In the genomic region with DNA sequence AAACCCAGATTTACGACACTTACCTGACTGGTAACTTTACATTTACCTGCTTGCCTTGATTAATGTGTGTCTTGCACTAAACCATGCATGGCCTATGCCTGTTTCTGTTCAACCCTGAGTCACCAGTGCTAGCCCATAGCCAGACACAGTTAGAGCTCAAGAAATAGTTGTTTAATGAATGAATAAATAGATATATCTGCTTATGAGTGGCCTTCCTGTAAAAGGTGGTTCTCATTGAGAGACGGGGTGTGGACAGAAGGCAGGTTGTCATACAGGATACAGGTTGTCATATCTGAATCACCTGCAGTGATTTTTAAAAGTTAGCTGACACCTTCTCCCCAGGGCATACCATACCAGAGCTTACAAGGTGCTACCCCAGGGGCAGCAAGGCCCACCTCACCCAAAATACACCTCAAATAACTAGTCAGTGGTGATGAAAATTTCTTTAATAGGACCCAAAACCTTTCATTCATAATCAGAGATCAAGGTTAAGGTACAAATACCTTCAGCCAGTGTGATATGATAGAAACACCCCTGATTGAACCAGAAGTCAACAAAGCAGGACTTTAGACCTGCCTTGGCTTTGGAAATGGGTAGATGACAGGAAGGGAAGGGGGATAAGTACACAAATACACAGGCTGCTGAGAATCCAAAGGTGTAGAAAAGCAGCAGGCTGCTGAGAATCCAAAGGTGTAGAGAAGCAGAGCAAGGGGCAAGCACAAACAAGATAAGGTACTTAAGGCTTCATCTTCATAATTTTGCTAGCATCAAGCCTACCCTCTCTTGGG, we compare ENCODE assay signal across 30 cellular contexts. TPM values are rescaled to one million over a fixed set of nuclear protein-coding genes. Genes with fewer than 3 reads are reported as not detected.
DNase-seq lines count a peak whose midpoint lies in the region; ATAC-seq and TF ChIP-seq lines count a peak whose summit lies in the region.
"Had no signal": no experiment of that assay in that cellular context is flagged by ENCODE, and none has a peak within 500 bp of the region (broad histone marks: within the 10 kb centered on the region; RNA-seq: fewer than 3 reads in every experiment).

No MANE protein-coding gene starts in this region.

- CTCF ChIA-PET in PC-9 (lab: Charles Lee): interaction anchor here (1.0 kb wide), 1 partner anchor 13 kb away, joined by 4 read pairs; no protein-coding TSS in a partner anchor
- CTCF ChIA-PET in naive thymus-derived CD4-positive, alpha-beta T cell (lab: Charles Lee): interaction anchor here (0.6 kb wide), 1 partner anchor 251 kb away, joined by 4 read pairs; no protein-coding TSS in a partner anchor

- H3K27me3 Mint-ChIP-seq in naive thymus-derived CD4-positive, alpha-beta T cell: no peaks in the 10 kb centered on the region
- H3K27me3 Mint-ChIP-seq: activated naive CD8-positive, alpha-beta T cell treated with anti-CD3 and anti-CD28 coated beads for 36 hours; activated T-cell treated with anti-CD3 and anti-CD28 coated beads, Interleukin-2, amount 50 U/mL, for 24 hours; naive B cell had no signal

- no peak overlapping the region for H3K4me3 ChIP-seq in PC-9
- no peak overlapping the region for H3K4me3 ChIP-seq in esophagus (ENCODE audit: low read depth in 1 of 2, low read length in 2 of 2)
- H3K4me3 ChIP-seq in left lung: no peak overlapping the region
- H3K4me3 ChIP-seq in naive thymus-derived CD4-positive, alpha-beta T cell (ENCODE audit: low read length): no peak overlapping the region
- H3K4me3 ChIP-seq: colonic mucosa, gastrocnemius medialis, GM23248, left ventricle myocardium inferior, tibial nerve had no signal

- no peaks in the 10 kb centered on the region for H4K20me1 ChIP-seq in PC-9 (ENCODE audit: insufficient read depth)

- H3K27ac Mint-ChIP-seq in naive thymus-derived CD4-positive, alpha-beta T cell: no peak overlapping the region
- H3K27ac Mint-ChIP-seq: activated naive CD8-positive, alpha-beta T cell treated with anti-CD3 and anti-CD28 coated beads for 36 hours; activated T-cell treated with anti-CD3 and anti-CD28 coated beads, Interleukin-2, amount 50 U/mL, for 24 hours; WTC11 had no signal

- peaks cover 17% of the 10 kb centered on the region for H3F3A ChIP-seq in PC-9 (ENCODE audit: insufficient read depth, low read depth)

- no peaks in the 10 kb centered on the region for H3K79me2 ChIP-seq in PC-9 (ENCODE audit: low read depth)

- peak overlapping the region; percentile 46; the same call in 1 of the 2 replicates for H2AFZ ChIP-seq in PC-9
- H2AFZ ChIP-seq: GM23248 had no signal

- POLR2A ChIA-PET in PC-9 (lab: Charles Lee; ENCODE audit: unreplicated experiment): interaction anchor here (0.7 kb wide), 2 partner anchors 9 to 146 kb away, joined by 4 to 6 read pairs; no protein-coding TSS in a partner anchor
- POLR2A ChIA-PET in naive thymus-derived CD4-positive, alpha-beta T cell (lab: Charles Lee): no interaction called here

- peak overlapping the region; percentile 49 for H3K4me2 ChIP-seq in PC-9
- H3K4me2 ChIP-seq: SK-N-SH had no signal

- H3K27ac ChIP-seq in PC-9: peak overlapping the region; percentile 74
- H3K27ac ChIP-seq in esophagus (ENCODE audit: low read depth in 2 of 2, low read length in 1 of 2): peak overlapping the region; percentile 64 to 89
- no peak overlapping the region for H3K27ac ChIP-seq in left lung
- H3K27ac ChIP-seq in naive thymus-derived CD4-positive, alpha-beta T cell (ENCODE audit: low read depth, low read length): no peak overlapping the region
- H3K27ac ChIP-seq: colonic mucosa, gastrocnemius medialis, GM23248, left ventricle myocardium inferior, neutrophil, tibial nerve had no signal

- BruUV-seq in PC-9 (replicated peaks; lab: Mats Ljungman, UMichigan): no TSS peak

- 66 to 74% methylated on average over 2 of the region's 2 CpGs for WGBS in esophagus, 2 donors

- H3K4me1 ChIP-seq in PC-9 (replicated peaks; ENCODE audit: insufficient read depth) (peaks cover 37% of the 10 kb centered on the region), esophagus (ENCODE audit: control insufficient read depth in 2 of 2, insufficient read depth in 2 of 2, low read length in 1 of 2) (no peaks in the 10 kb centered on the region), left lung (no peaks in the 10 kb centered on the region)
- no peaks in the 10 kb centered on the region for H3K4me1 ChIP-seq in naive thymus-derived CD4-positive, alpha-beta T cell (ENCODE audit: control insufficient read depth in 2 of 2, insufficient read depth in 2 of 2, low read length in 2 of 2)
- H3K4me1 ChIP-seq: colonic mucosa, gastrocnemius medialis, left ventricle myocardium inferior, tibial nerve had no signal

- no peak overlapping the region for H3K4me3 Mint-ChIP-seq in naive thymus-derived CD4-positive, alpha-beta T cell
- H3K4me3 Mint-ChIP-seq: activated naive CD8-positive, alpha-beta T cell treated with anti-CD3 and anti-CD28 coated beads for 36 hours; activated T-cell treated with anti-CD3 and anti-CD28 coated beads, Interleukin-2, amount 50 U/mL, for 24 hours; naive B cell; WTC11 had no signal

- no peaks in the 10 kb centered on the region for H3K36me3 Mint-ChIP-seq in naive thymus-derived CD4-positive, alpha-beta T cell
- H3K36me3 Mint-ChIP-seq: activated naive CD8-positive, alpha-beta T cell treated with anti-CD3 and anti-CD28 coated beads for 36 hours; naive B cell; WTC11 had no signal

- no peaks in the 10 kb centered on the region for H3K4me1 Mint-ChIP-seq in naive thymus-derived CD4-positive, alpha-beta T cell
- H3K4me1 Mint-ChIP-seq: naive B cell, WTC11 had no signal

- H3K27me3 ChIP-seq in PC-9 (ENCODE audit: insufficient read depth, low read depth) (no peaks in the 10 kb centered on the region), esophagus (ENCODE audit: control insufficient read depth in 1 of 2, insufficient read depth in 2 of 2, low read length in 2 of 2) (no peaks in the 10 kb centered on the region), left lung (no peaks in the 10 kb centered on the region)
- H3K27me3 ChIP-seq in naive thymus-derived CD4-positive, alpha-beta T cell (ENCODE audit: control insufficient read depth in 2 of 2, insufficient read depth in 2 of 2, low read length in 2 of 2): no peaks in the 10 kb centered on the region
- H3K27me3 ChIP-seq: colonic mucosa, gastrocnemius medialis, neutrophil, tibial nerve had no signal

- DNase-seq in PC-9 (peak; percentile 17 to 80), left lung (no peak)
- DNase-seq in stimulated activated CD4-positive, alpha-beta T cell treated with anti-CD3 and anti-CD28 coated beads, Interleukin-4, amount 100 ng/mL, for 24 hours: no peak
- no peak for DNase-seq in naive thymus-derived CD4-positive, alpha-beta T cell
- DNase-seq: activated effector memory CD4-positive, alpha-beta T cell treated with anti-CD3 and anti-CD28 coated beads, Interleukin-2, amount 50 U/mL, for 16 hours; activated naive CD8-positive, alpha-beta T cell treated with anti-CD3 and anti-CD28 coated beads for 36 hours; activated T-cell treated with anti-CD3 and anti-CD28 coated beads, Interleukin-2, amount 50 U/mL, for 24 hours; aorta; C1 segment of cervical spinal cord; colonic mucosa; COR-L47; DMS79; effector memory CD4-positive, alpha-beta T cell; gastrocnemius medialis; GM23248; left ventricle myocardium inferior; naive B cell; NCI-H1930; NCI-H2171 treated with DMSO at 0.1 percent for 48 hours; NCI-H510A; SK-N-SH; stimulated activated CD4-positive, alpha-beta T cell treated with anti-CD3 and anti-CD28 coated beads, Interleukin-4, amount 100 ng/mL, for 4 hours had no signal

- H3K36me3 ChIP-seq in PC-9 (ENCODE audit: low read depth) (no peaks in the 10 kb centered on the region), esophagus (ENCODE audit: control insufficient read depth in 2 of 2, insufficient read depth in 2 of 2, low read length in 1 of 2) (no peaks in the 10 kb centered on the region), left lung (no peaks in the 10 kb centered on the region)
- H3K36me3 ChIP-seq in naive thymus-derived CD4-positive, alpha-beta T cell (ENCODE audit: control insufficient read depth in 2 of 3, insufficient read depth in 3 of 3, low read length in 3 of 3): no peaks in the 10 kb centered on the region
- H3K36me3 ChIP-seq: colonic mucosa, gastrocnemius medialis, left ventricle myocardium inferior, neutrophil, tibial nerve had no signal

- H3K9me2 ChIP-seq in PC-9 (ENCODE audit: insufficient read depth): no peaks in the 10 kb centered on the region
- H3K9me2 ChIP-seq: SK-N-SH had no signal

- H3K9me3 ChIP-seq in PC-9 (ENCODE audit: insufficient read depth, low read depth): no peaks in the 10 kb centered on the region
- H3K9me3 ChIP-seq in esophagus (ENCODE audit: control insufficient read depth in 2 of 2, insufficient read depth in 1 of 2, low read depth in 1 of 2, low read length in 1 of 2): no peaks in the 10 kb centered on the region
- H3K9me3 ChIP-seq in left lung: no peaks in the 10 kb centered on the region
- H3K9me3 ChIP-seq in naive thymus-derived CD4-positive, alpha-beta T cell (ENCODE audit: control insufficient read depth in 2 of 3, low read length in 3 of 3): no peaks in the 10 kb centered on the region
- H3K9me3 ChIP-seq: colonic mucosa, gastrocnemius medialis, left ventricle myocardium inferior, neutrophil, SK-N-SH, tibial nerve had no signal

- peaks cover 0 to 1% (median 0%) of the 10 kb centered on the region in 11 donors for H3K9me3 Mint-ChIP-seq in naive thymus-derived CD4-positive, alpha-beta T cell
- H3K9me3 Mint-ChIP-seq: activated naive CD8-positive, alpha-beta T cell treated with anti-CD3 and anti-CD28 coated beads for 36 hours; activated T-cell treated with anti-CD3 and anti-CD28 coated beads, Interleukin-2, amount 50 U/mL, for 24 hours; naive B cell had no signal

- intact Hi-C loops in PC-9 (cut with micrococcal nuclease; ENCODE audit: unreplicated experiment): no loop called here
- intact Hi-C loops in left lung (cut with DNase I): no loop called here
- intact Hi-C loops in naive thymus-derived CD4-positive, alpha-beta T cell (cut with micrococcal nuclease): no loop called here

- no peak for TF ChIP-seq CTCF in PC-9 (conservative IDR thresholded peaks at IDR 0.05)
- TF ChIP-seq CTCF in left lung (IDR thresholded peaks at IDR 0.05): no peak

- peak; percentile 51 for ATAC-seq in left lung
- ATAC-seq in HG02981 (IDR thresholded peaks at IDR 0.05; ENCODE audit: unreplicated experiment): no peak
- ATAC-seq in GM19351 (IDR thresholded peaks at IDR 0.05; ENCODE audit: unreplicated experiment): no peak
- no peak for ATAC-seq in naive thymus-derived CD4-positive, alpha-beta T cell
- ATAC-seq: gastrocnemius medialis, Right ventricle myocardium inferior, sciatic nerve, WTC11 had no signal

RNA-seq across cellular contexts. Expression of a gene that starts 45.4 kb away (rescaled TPM):
- total RNA-seq in PC-9 (2021) (20.5 and 32.0 TPM in 2 replicates), left lung (10 to 100 TPM; 25.9 to 46.6 TPM)
- 10 to 100 TPM; 10.3 to 27.5 TPM for polyA plus RNA-seq in esophagus
- 10 to 100 TPM; 17.9 to 42.1 (median 27.3) TPM for total RNA-seq in naive thymus-derived CD4-positive, alpha-beta T cell
- polyA plus RNA-seq in naive thymus-derived CD4-positive, alpha-beta T cell: 10 to 100 TPM in 1 of 2 donors, 1 to 10 TPM in 1; 6.6 to 12.7 TPM

Comparison
In these comparisons a context has a peak if more than half of its experiments do, and no peak if none do; other contexts are left out.
1. DNase-seq: peak in PC-9 (2 of 2); none in left lung (0 of 2), stimulated activated CD4-positive, alpha-beta T cell treated with anti-CD3 and anti-CD28 coated beads, Interleukin-4, amount 100 ng/mL, for 24 hours (single experiment) and naive thymus-derived CD4-positive, alpha-beta T cell (0 of 9).
2. H3K27ac ChIP-seq: peak in PC-9 (single experiment) and esophagus (2 of 2); none in left lung (0 of 2) and naive thymus-derived CD4-positive, alpha-beta T cell (single experiment).